In genomic region chr3:136862611-136862951, GRCh38 we compare ENCODE assay signal across 8 cellular contexts. TPM values are rescaled to one million over a fixed set of nuclear protein-coding genes. Genes with fewer than 3 reads are reported as not detected.
DNase-seq lines count a peak whose midpoint lies in the region; ATAC-seq and TF ChIP-seq lines count a peak whose summit lies in the region.

No MANE protein-coding gene starts in this region.

- peak overlapping the region; percentile 95 for H3K4me3 Mint-ChIP-seq in T-helper 17 cell
- H3K4me3 Mint-ChIP-seq in central memory CD8-positive, alpha-beta T cell: peak overlapping the region; percentile 89

- TF ChIP-seq RAD21 in HCT116 (IDR thresholded peaks at IDR 0.05; ENCODE audit: low read depth): 0 out of 2 replicates have a peak, but pooled peaks have one; percentile 2

- RAD21 ChIA-PET in HCT116 (lab: Charles Lee; ENCODE audit: low non-redundant PET in 1 of 2, low total read pairs in 2 of 2, uncharacterized antibody in 2 of 2, unreplicated experiment in 2 of 2): interaction anchor here in 1 of 2 experiments (1.3 kb wide), 1 partner anchor 110 kb away, joined by 4 read pairs; the partner anchor contains the start of gene STAG1

- TF ChIP-seq CTCF in GM06990 (IDR thresholded peaks at IDR 0.05; ENCODE audit: insufficient read depth, low read length, poor library complexity, severe bottlenecking) (no peak), HCT116 (IDR thresholded peaks at IDR 0.05 in 2 of 3, conservative IDR thresholded peaks at IDR 0.05 in 1 of 3; ENCODE audit: borderline replicate concordance in 1 of 3, insufficient read depth in 1 of 3, low read depth in 2 of 3, low read length in 2 of 3) (no peak), MM.1S (IDR thresholded peaks at IDR 0.05; ENCODE audit: low read length) (no peak)

- peaks cover 6% of the 10 kb centered on the region for H4K20me1 ChIP-seq in HCT116 (ENCODE audit: insufficient read depth)
- no peaks in the 10 kb centered on the region for H4K20me1 ChIP-seq in MM.1S (ENCODE audit: insufficient read depth, low read length)

- H3K9me2 ChIP-seq in HCT116 (ENCODE audit: insufficient read depth) (no peaks in the 10 kb centered on the region), MM.1S (replicated peaks; ENCODE audit: insufficient read depth, low read length) (no peaks in the 10 kb centered on the region)

- peak; percentile 48 for ATAC-seq in HCT116
- ATAC-seq in T-helper 17 cell: no peak
- no peak for ATAC-seq in central memory CD8-positive, alpha-beta T cell (replicated peaks; ENCODE audit: extremely low read depth, poor library complexity, severe bottlenecking)
- ATAC-seq in left colon: peak; percentile 65
- ATAC-seq in GM18519 (IDR thresholded peaks at IDR 0.05; ENCODE audit: low FRiP score, unreplicated experiment): no peak

- TF ChIP-seq POLR2A in HCT116 (IDR thresholded peaks at IDR 0.05; ENCODE audit: borderline replicate concordance, extremely low read depth, insufficient read depth, insufficient read length): no peak

- no peaks in the 10 kb centered on the region for H3K27me3 Mint-ChIP-seq in T-helper 17 cell
- no peaks in the 10 kb centered on the region for H3K27me3 Mint-ChIP-seq in central memory CD8-positive, alpha-beta T cell

- H3K36me3 ChIP-seq in GM06990 (ENCODE audit: control insufficient read depth, insufficient read depth, low read length): no peaks in the 10 kb centered on the region
- no peaks in the 10 kb centered on the region for H3K36me3 ChIP-seq in HCT116 (ENCODE audit: control insufficient read depth in 1 of 2, insufficient read depth in 2 of 2, low read length in 2 of 2)
- no peaks in the 10 kb centered on the region for H3K36me3 ChIP-seq in MM.1S (replicated peaks; ENCODE audit: insufficient read depth, low read length)

- H3K9me3 ChIP-seq in HCT116 (ENCODE audit: control insufficient read depth in 1 of 2, insufficient read depth in 1 of 2, low read depth in 1 of 2, low read length in 2 of 2) (no peaks in the 10 kb centered on the region), MM.1S (replicated peaks; ENCODE audit: insufficient read depth, low read length) (no peaks in the 10 kb centered on the region), T-helper 17 cell (ENCODE audit: control insufficient read depth, low read length, poor library complexity, severe bottlenecking) (no peaks in the 10 kb centered on the region)

- DNase-seq in GM06990 (ENCODE audit: extremely low read depth, insufficient read length): peak; percentile 78
- DNase-seq in HCT116 (ENCODE audit: low read depth, low spot score): peak; percentile 24
- DNase-seq in MM.1S: peak; percentile 54
- peak; percentile 10 to 31 (median 24) for DNase-seq in T-helper 17 cell
- DNase-seq in central memory CD8-positive, alpha-beta T cell (ENCODE audit: low spot score in 2 of 2): peak in 1 of 2 donors; percentile 21
- DNase-seq in left colon: peak; percentile 66 to 72
- DNase-seq in stimulated activated CD4-positive, alpha-beta T cell treated with anti-CD3 and anti-CD28 coated beads, Interleukin-4, amount 100 ng/mL, for 1 hour: peak; percentile 44

- no peaks in the 10 kb centered on the region for H3K36me3 Mint-ChIP-seq in T-helper 17 cell (ENCODE audit: low read depth)
- peaks cover 30% of the 10 kb centered on the region for H3K36me3 Mint-ChIP-seq in central memory CD8-positive, alpha-beta T cell (ENCODE audit: insufficient read depth)

- POLR2A ChIA-PET in HCT116 (lab: Charles Lee): interaction anchor here (1.0 to 2.1 kb wide), 5 partner anchors 11 to 111 kb away, joined by 3 to 13 read pairs (median 4); partner anchors contain the start of gene STAG1

- CTCF ChIA-PET in HCT116 (lab: Charles Lee): interaction anchor here (3.1 kb wide), 1 partner anchor 151 kb away, joined by 10 read pairs; no protein-coding TSS in a partner anchor

- H3K79me2 ChIP-seq in HCT116 (ENCODE audit: insufficient read depth, low read length): peaks cover 47% of the 10 kb centered on the region
- peaks cover 58% of the 10 kb centered on the region for H3K79me2 ChIP-seq in MM.1S (ENCODE audit: low read length)

- H3K27ac ChIP-seq in HCT116 (ENCODE audit: low read depth, low read length) (peak overlapping the region; percentile 90), MM.1S (ENCODE audit: low read length) (peak overlapping the region; percentile 82; the same call in 1 of the 2 replicates)

- H3K4me2 ChIP-seq in HCT116 (ENCODE audit: low read length) (peak overlapping the region; percentile 99), MM.1S (ENCODE audit: low read depth, low read length) (peak overlapping the region; percentile 67)

- H3K27me3 ChIP-seq in GM06990 (replicated peaks; ENCODE audit: control insufficient read depth, insufficient read depth, low read length) (no peaks in the 10 kb centered on the region), HCT116 (ENCODE audit: insufficient read depth, low read length) (no peaks in the 10 kb centered on the region), MM.1S (replicated peaks; ENCODE audit: insufficient read depth, low read length) (no peaks in the 10 kb centered on the region)

- H3K4me1 Mint-ChIP-seq in T-helper 17 cell: peaks cover 47% of the 10 kb centered on the region
- peaks cover 60% of the 10 kb centered on the region for H3K4me1 Mint-ChIP-seq in central memory CD8-positive, alpha-beta T cell

- H3K9me3 Mint-ChIP-seq in central memory CD8-positive, alpha-beta T cell: no peaks in the 10 kb centered on the region

- peaks cover 22% of the 10 kb centered on the region for H3F3A ChIP-seq in MM.1S (ENCODE audit: insufficient read depth, low read length)

- H3K9ac ChIP-seq in HCT116 (ENCODE audit: low read length) (peak overlapping the region; percentile 88), MM.1S (ENCODE audit: low read length) (peak overlapping the region; percentile 84)

- peak overlapping the region; percentile 86 for H2AFZ ChIP-seq in HCT116 (ENCODE audit: low read depth, low read length, poor library complexity, severe bottlenecking)
- H2AFZ ChIP-seq in MM.1S (ENCODE audit: low read length): peak overlapping the region; percentile 96

- peak overlapping the region; percentile 71 for H3K4me3 ChIP-seq in GM06990 (replicated peaks; ENCODE audit: low read depth, low read length)
- H3K4me3 ChIP-seq in HCT116 (replicated peaks in 1 of 2; ENCODE audit: low read depth in 1 of 2, low read length in 2 of 2): peak overlapping the region; percentile 89 to 97
- H3K4me3 ChIP-seq in MM.1S (ENCODE audit: low read length): peak overlapping the region; percentile 95

- H3K4me1 ChIP-seq in HCT116 (ENCODE audit: control insufficient read depth in 1 of 2, insufficient read depth in 2 of 2, low read length in 2 of 2) (peaks cover 9 to 20% of the 10 kb centered on the region in 2 experiments; a peak in 3 of 4 replicates), MM.1S (ENCODE audit: low read length) (peaks cover 11% of the 10 kb centered on the region)

- peak overlapping the region; percentile 98 for H3K27ac Mint-ChIP-seq in T-helper 17 cell
- H3K27ac Mint-ChIP-seq in central memory CD8-positive, alpha-beta T cell (ENCODE audit: low read depth): peak overlapping the region; percentile 88

- BruUV-seq in HCT116 (replicated peaks; lab: Mats Ljungman, UMichigan): no TSS peak

- intact Hi-C loops in HCT116 (cut with micrococcal nuclease): loop anchor here (2.0 to 5.0 kb wide), 2 partner anchors 95 to 110 kb away; partner anchors contain the start of genes IL20RB and STAG1
- intact Hi-C loops in left colon (cut with DNase I, micrococcal nuclease): no loop called here

TF ChIP-seq in HCT116, 20 proteins besides CTCF, POLR2A, EP300 and RAD21:
- TF ChIP-seq ATF3 (IDR thresholded peaks at IDR 0.05) (no peak), YY1 (IDR thresholded peaks at IDR 0.05; ENCODE audit: extremely low read depth, insufficient replicate concordance, low read depth, low read length) (peak; percentile 58)

RNA-seq across cellular contexts. Expression of gene NCK1, which starts 0.6 kb away (rescaled TPM):
- total RNA-seq in HCT116 (2021; ENCODE audit: unreplicated experiment): 25.6 TPM
- 15.5 and 16.4 TPM in 2 replicates for polyA plus RNA-seq in HCT116 (2012)
- total RNA-seq in T-helper 17 cell: 10 to 100 TPM; 59.0 to 59.1 TPM
- 10 to 100 TPM; 51.5 to 58.2 TPM for total RNA-seq in left colon

RNA-seq across cellular contexts. Expression of gene SLC35G2, which starts 43.7 kb away (rescaled TPM):
- total RNA-seq in HCT116 (2021; ENCODE audit: unreplicated experiment) (3.3 TPM), T-helper 17 cell (under 1 TPM in 1 of 2 donors, not detected in 1; 0.15 TPM), left colon (under 1 TPM; 0.84 to 0.98 TPM)
- 2.8 and 2.9 TPM in 2 replicates for polyA plus RNA-seq in HCT116 (2012)

Comparison
In these comparisons a context has a peak if more than half of its experiments do, and no peak if none do; other contexts are left out.
1. ATAC-seq: peak in HCT116 (single experiment) and left colon (single experiment); none in T-helper 17 cell (single experiment), central memory CD8-positive, alpha-beta T cell (single experiment) and GM18519 (single experiment).
2. Peak in every context shown above with its lines, with median percentiles within 50 percentile points of each other: H3K4me3 ChIP-seq.